In genomic region chr2:143942486-143942885, GRCh38 we compare ENCODE assay signal across 24 cellular contexts.
"Had no signal": no experiment of that assay in that cellular context is flagged by ENCODE, and none has a peak within 500 bp of the region (broad histone marks: within the 10 kb centered on the region; RNA-seq: fewer than 3 reads in every experiment).

No MANE protein-coding gene starts in this region.

- ATAC-seq: activated CD4-positive, CD25-positive, alpha-beta regulatory T cell treated with anti-CD3 and anti-CD28 coated beads, Interleukin-2, amount 50 U/mL, for 24 hours; activated T-cell treated with anti-CD3 and anti-CD28 coated beads, Interleukin-2, amount 50 U/mL, for 72 hours; left lung; naive thymus-derived CD4-positive, alpha-beta T cell; psoas muscle had no signal

- H3K4me3 ChIP-seq: coronary artery, esophagus muscularis mucosa, left lung, lung, ovary, psoas muscle, right atrium auricular region, spleen, thoracic aorta, upper lobe of left lung had no signal

- H3K36me3 ChIP-seq: ovary, thoracic aorta had no signal

- DNase-seq: activated CD4-positive, alpha-beta memory T cell treated with anti-CD3 and anti-CD28 coated beads, Interleukin-2, amount 10 ng/mL, durations not matched to agents 7 days and 5 days; activated CD4-positive, alpha-beta T cell treated with anti-CD3 and anti-CD28 coated beads, Interleukin-2, amount 10 ng/mL, durations not matched to agents 24 days and 14 days; activated effector memory CD4-positive, alpha-beta T cell treated with Interleukin-2 at 50 U/mL for 16 hours; activated naive CD4-positive, alpha-beta T cell treated with anti-CD3 and anti-CD28 coated beads for 36 hours; activated naive CD8-positive, alpha-beta T cell treated with anti-CD3 and anti-CD28 coated beads, Interleukin-2, amount 10 ng/mL, durations not matched to agents 7 days and 5 days; activated T-cell treated with anti-CD3 and anti-CD28 coated beads, Interleukin-2, amount 50 U/mL, for 72 hours; amygdala; hippocampal formation; kidney glomerular epithelial cell; left lung; naive thymus-derived CD4-positive, alpha-beta T cell; ovary; psoas muscle; spleen; stimulated activated CD4-positive, alpha-beta T cell treated with anti-CD3 and anti-CD28 coated beads, Interleukin-4, amount 100 ng/mL, for 24 hours; stimulated activated naive CD4-positive, alpha-beta T cell treated with Interleukin-2 at 50 U/mL for 16 hours; T-helper 2 cell; upper lobe of left lung had no signal

- H3K27me3 ChIP-seq: ovary, right atrium auricular region, upper lobe of left lung had no signal

- H3K27ac ChIP-seq: coronary artery, esophagus muscularis mucosa, left lung, ovary, psoas muscle, right atrium auricular region, spleen, thoracic aorta, upper lobe of left lung had no signal

- H3K9me3 ChIP-seq: esophagus muscularis mucosa, left lung, ovary, psoas muscle, right atrium auricular region, spleen, thoracic aorta, upper lobe of left lung had no signal
